Comparison of ENCODE assay signal across 8 cellular contexts in the genomic region with DNA sequence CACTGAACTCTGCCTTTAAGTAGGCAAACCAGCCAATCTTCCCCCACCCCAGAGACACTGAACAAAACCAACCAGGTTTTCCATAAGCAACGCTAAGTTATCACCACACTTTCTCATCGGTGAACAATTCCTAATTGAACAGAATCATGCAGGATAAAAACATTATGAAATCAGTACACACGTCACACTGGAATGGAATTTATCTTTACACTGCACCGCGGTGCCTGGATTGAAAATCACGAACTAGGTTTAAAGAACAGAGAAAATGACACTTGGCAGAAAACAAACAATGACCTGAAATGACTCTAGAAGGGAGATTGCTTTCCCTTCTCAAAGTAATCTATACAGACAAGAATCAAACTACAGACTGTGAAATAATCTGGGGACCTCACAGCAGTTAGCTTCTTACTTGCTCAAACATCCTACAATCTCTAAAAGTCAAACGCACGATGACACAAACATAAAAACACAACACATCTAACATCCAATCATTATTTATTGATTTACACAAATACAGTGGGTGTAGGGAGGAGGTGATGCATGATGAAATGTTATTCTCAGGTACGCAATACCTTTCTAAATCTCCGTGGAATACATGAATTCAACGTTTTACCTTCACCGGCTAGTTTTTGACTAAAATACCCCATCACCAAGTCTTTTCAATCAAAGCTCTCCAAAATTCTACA. TPM values are rescaled to one million over a fixed set of nuclear protein-coding genes. Genes with fewer than 3 reads are reported as not detected.
DNase-seq lines count a peak whose midpoint lies in the region; ATAC-seq and TF ChIP-seq lines count a peak whose summit lies in the region.

No MANE protein-coding gene starts in this region.

- H3F3A ChIP-seq in GM23248 (ENCODE audit: insufficient read depth), result peaks cover 34% of the 10 kb centered on the region
- peaks cover 31% of the 10 kb centered on the region for H3F3A ChIP-seq in SU-DHL-6 (ENCODE audit: insufficient read depth)

- in situ Hi-C loops in GM23248 (cut with MboI), result loop anchor here (25.0 kb wide), 2 partner anchors 187 to 637 kb away; no protein-coding TSS in a partner anchor

- 4 to 5% methylated on average over 12 of the region's 12 CpGs for WGBS in GM23248 (ENCODE audit: low coverage in 1 of 2, low lambda C conversion rate in 2 of 2, missing lambda C conversion rate in 2 of 2), 2 experiments
- 8% methylated on average over 12 of the region's 12 CpGs for WGBS in prostate gland

- DNase-seq in GM23248 (peak; percentile 86), fibroblast of mammary gland (ENCODE audit: low read depth) (peak; percentile 83), prostate gland (ENCODE audit: low spot score) (no peak), cortex of kidney (lab: John Stamatoyannopoulos, UW) (no peak), occipital lobe (lab: John Stamatoyannopoulos, UW) (no peak), SHP77 treated with DMSO at 0.1 percent for 48 hours (lab: John Stamatoyannopoulos, UW) (no peak)

- no peaks in the 10 kb centered on the region; the same call in 1 of the 2 replicates for H3K36me3 ChIP-seq in GM23248 (ENCODE audit: low read depth)
- H3K36me3 ChIP-seq in SU-DHL-6 (ENCODE audit: low read length), result no peaks in the 10 kb centered on the region
- no peaks in the 10 kb centered on the region for H3K36me3 ChIP-seq in prostate gland

- H2AFZ ChIP-seq in GM23248, result peak overlapping the region; percentile 47
- no peak overlapping the region for H2AFZ ChIP-seq in SU-DHL-6 (ENCODE audit: low read depth, low read length, severe bottlenecking)

- intact Hi-C loops in prostate gland (cut with DNase I), result loop anchor here (5.0 kb wide), 1 partner anchor 387 kb away; a partner anchor contains a TSS

- no peaks in the 10 kb centered on the region for H3K9me3 ChIP-seq in GM23248 (ENCODE audit: low read depth)
- no peaks in the 10 kb centered on the region for H3K9me3 ChIP-seq in SU-DHL-6 (ENCODE audit: insufficient read depth, low read length)
- H3K9me3 ChIP-seq in prostate gland, result no peaks in the 10 kb centered on the region

- TF ChIP-seq POLR2A in prostate gland (IDR thresholded peaks at IDR 0.05), result no peak

- H3K9ac ChIP-seq in GM23248, result peak overlapping the region; percentile 93
- H3K9ac ChIP-seq in SU-DHL-6 (ENCODE audit: low read length), result peak overlapping the region; percentile 92

- H3K4me3 ChIP-seq in GM23248, result peak overlapping the region; percentile 89
- peak overlapping the region; percentile 92 for H3K4me3 ChIP-seq in SU-DHL-6 (ENCODE audit: insufficient read depth, low read length, poor library complexity, severe bottlenecking)
- H3K4me3 ChIP-seq in fibroblast of mammary gland (ENCODE audit: control insufficient read depth, low read depth, low read length), result peak overlapping the region; percentile 75
- H3K4me3 ChIP-seq in prostate gland, result peak overlapping the region; percentile 66 to 79

- no peaks in the 10 kb centered on the region for H4K20me1 ChIP-seq in GM23248 (ENCODE audit: insufficient read depth)
- peaks cover 26% of the 10 kb centered on the region for H4K20me1 ChIP-seq in SU-DHL-6 (ENCODE audit: low read depth, low read length)

- no peak for TF ChIP-seq CTCF in SU-DHL-6 (IDR thresholded peaks at IDR 0.05; ENCODE audit: insufficient read depth, low read length, poor library complexity, severe bottlenecking)
- no peak for TF ChIP-seq CTCF in fibroblast of mammary gland (conservative IDR thresholded peaks at IDR 0.05; ENCODE audit: control insufficient read depth, insufficient read depth, low read depth, low read length)
- TF ChIP-seq CTCF in prostate gland (IDR thresholded peaks at IDR 0.05), result no peak

- H3K79me2 ChIP-seq in GM23248 (ENCODE audit: insufficient read depth) (peaks cover 62% of the 10 kb centered on the region), SU-DHL-6 (ENCODE audit: insufficient read depth, low read length) (peaks cover 62% of the 10 kb centered on the region)

- H3K9me2 ChIP-seq in GM23248 (ENCODE audit: insufficient read depth) (no peaks in the 10 kb centered on the region), SU-DHL-6 (replicated peaks; ENCODE audit: insufficient read depth, low read length) (no peaks in the 10 kb centered on the region)

- H3K27ac ChIP-seq in GM23248 (peak overlapping the region; percentile 87), SU-DHL-6 (ENCODE audit: low read depth, low read length) (peak overlapping the region; percentile 68), prostate gland (peak overlapping the region; percentile 79 to 82)

- H3K4me1 ChIP-seq in GM23248 (ENCODE audit: insufficient read depth), result peaks cover 12% of the 10 kb centered on the region
- no peaks in the 10 kb centered on the region for H3K4me1 ChIP-seq in prostate gland (replicated peaks)

- H3K27me3 ChIP-seq in GM23248 (replicated peaks; ENCODE audit: insufficient read depth), result no peaks in the 10 kb centered on the region
- no peaks in the 10 kb centered on the region for H3K27me3 ChIP-seq in SU-DHL-6 (ENCODE audit: low read length)
- no peaks in the 10 kb centered on the region for H3K27me3 ChIP-seq in prostate gland (replicated peaks; ENCODE audit: insufficient read depth)

- H3K4me2 ChIP-seq in GM23248 (ENCODE audit: unreplicated experiment) (peak overlapping the region; percentile 98), SU-DHL-6 (ENCODE audit: low read depth, low read length, poor library complexity, severe bottlenecking) (peak overlapping the region; percentile 81)

- ATAC-seq in HG02981 (IDR thresholded peaks at IDR 0.05; ENCODE audit: unreplicated experiment), result no peak

RNA-seq across cellular contexts. Expression of a gene that starts 1.9 kb away (rescaled TPM):
- 43.1 and 65.5 TPM in 2 replicates for total RNA-seq in GM23248 (2014; rRNA removed; shearing (Covaris generic))
- 22.0 and 24.0 TPM in 2 replicates for polyA plus RNA-seq in GM23248 (2016; fragmentation: Nextera tagmentation; extraction: Ambion mirVana)
- total RNA-seq in prostate gland, result 10 to 100 TPM; 28.3 to 81.1 TPM
- total RNA-seq in occipital lobe, result 47.4 TPM

Comparison
In these comparisons a context has a peak if more than half of its experiments do, and no peak if none do; other contexts are left out.
1. DNase-seq: peak in GM23248 (single experiment) and fibroblast of mammary gland (single experiment); none in prostate gland (single experiment), cortex of kidney (single experiment), occipital lobe (single experiment) and SHP77 treated with DMSO at 0.1 percent for 48 hours (single experiment).
2. Peak in every context shown above with its lines, with median percentiles within 50 percentile points of each other: H3K27ac ChIP-seq and H3K4me3 ChIP-seq.